Comparison of ENCODE assay signal across 24 cellular contexts in genomic region chr1:161081151-161081405, GRCh38. TPM values are rescaled to one million over a fixed set of nuclear protein-coding genes. Genes with fewer than 3 reads are reported as not detected.
DNase-seq lines count a peak whose midpoint lies in the region; ATAC-seq and TF ChIP-seq lines count a peak whose summit lies in the region.
"Had no signal": no experiment of that assay in that cellular context is flagged by ENCODE, and none has a peak within 500 bp of the region (broad histone marks: within the 10 kb centered on the region; RNA-seq: fewer than 3 reads in every experiment).

No MANE protein-coding gene starts in this region.

- no peaks in the 10 kb centered on the region for H3K4me1 Mint-ChIP-seq in activated T-cell treated with anti-CD3 and anti-CD28 coated beads, Interleukin-2, amount 50 U/mL, for 4 hours (ENCODE audit: low read depth)
- H3K4me1 Mint-ChIP-seq: T-cell had no signal

- no peaks in the 10 kb centered on the region for H3K9me3 Mint-ChIP-seq in activated T-cell treated with anti-CD3 and anti-CD28 coated beads, Interleukin-2, amount 50 U/mL, for 4 hours
- H3K9me3 Mint-ChIP-seq: activated naive CD4-positive, alpha-beta T cell treated with anti-CD3 and anti-CD28 coated beads for 36 hours; T-cell had no signal

- H3K36me3 ChIP-seq in RWPE2 (ENCODE audit: low read depth) (no peaks in the 10 kb centered on the region), esophagus squamous epithelium (peaks cover 0 to 40% (median 5%) of the 10 kb centered on the region in 3 donors), smooth muscle cell (ENCODE audit: low read depth) (no peaks in the 10 kb centered on the region)
- H3K36me3 ChIP-seq: neutrophil, uterus had no signal

- H3K27ac ChIP-seq in RWPE2 (ENCODE audit: poor library complexity, severe bottlenecking) (peak overlapping the region; percentile 20), esophagus squamous epithelium (peak overlapping the region; percentile 89 to 97 (median 94)), smooth muscle cell (ENCODE audit: low read depth) (peak overlapping the region; percentile 96)
- H3K27ac ChIP-seq: C4-2B, neutrophil, uterus had no signal

- H3K79me2 ChIP-seq in smooth muscle cell (ENCODE audit: low read depth), result no peaks in the 10 kb centered on the region

- WGBS in esophagus squamous epithelium, 2 donors, result 43 to 45% methylated on average over 1 of the region's 1 CpG
- WGBS in smooth muscle cell (ENCODE audit: low lambda C conversion rate), result 11% methylated on average over 1 of the region's 1 CpG

- in situ Hi-C loops in GM13976 (cut with MboI; ENCODE audit: low sequenced_read_pairs, unreplicated experiment), result no loop called here

- H3K4me3 ChIP-seq in RWPE2 (ENCODE audit: severe bottlenecking) (no peak overlapping the region), esophagus squamous epithelium (no peak overlapping the region), smooth muscle cell (no peak overlapping the region)
- H3K4me3 ChIP-seq: lung, uterus had no signal

- intact Hi-C loops in esophagus squamous epithelium (cut with DNase I) (no loop called here), left ventricle myocardium superior (cut with micrococcal nuclease) (no loop called here)

- H3K27me3 ChIP-seq in RWPE2 (ENCODE audit: insufficient read depth, poor library complexity, severe bottlenecking) (no peaks in the 10 kb centered on the region), esophagus squamous epithelium (peaks cover 0 to 7% (median 0%) of the 10 kb centered on the region in 4 donors), smooth muscle cell (ENCODE audit: low read depth) (no peaks in the 10 kb centered on the region)
- H3K27me3 ChIP-seq: neutrophil, uterus had no signal

- H2AFZ ChIP-seq in smooth muscle cell (ENCODE audit: low read depth), result no peak overlapping the region

- no peaks in the 10 kb centered on the region for H3K9me3 ChIP-seq in RWPE2 (ENCODE audit: severe bottlenecking)
- no peaks in the 10 kb centered on the region for H3K9me3 ChIP-seq in esophagus squamous epithelium
- H3K9me3 ChIP-seq in smooth muscle cell (replicated peaks; ENCODE audit: low read depth), result no peaks in the 10 kb centered on the region
- H3K9me3 ChIP-seq: neutrophil, uterus had no signal

- no peak for TF ChIP-seq POLR2A in esophagus squamous epithelium (IDR thresholded peaks at IDR 0.05)

- H3K4me2 ChIP-seq in smooth muscle cell, result peak overlapping the region; percentile 53

- no peaks in the 10 kb centered on the region for H3K27me3 Mint-ChIP-seq in activated T-cell treated with anti-CD3 and anti-CD28 coated beads, Interleukin-2, amount 50 U/mL, for 4 hours (ENCODE audit: low read depth)
- H3K27me3 Mint-ChIP-seq: T-cell had no signal

- no peaks in the 10 kb centered on the region for H4K20me1 ChIP-seq in smooth muscle cell (ENCODE audit: low read depth)

- peaks cover 31% of the 10 kb centered on the region for H3F3A ChIP-seq in smooth muscle cell (ENCODE audit: low read depth)

- peak overlapping the region; percentile 64 for H3K9ac ChIP-seq in smooth muscle cell (ENCODE audit: low read depth)

- no peaks in the 10 kb centered on the region for H3K36me3 Mint-ChIP-seq in activated T-cell treated with anti-CD3 and anti-CD28 coated beads, Interleukin-2, amount 50 U/mL, for 4 hours (ENCODE audit: insufficient read depth)
- H3K36me3 Mint-ChIP-seq: T-cell had no signal

- H3K4me1 ChIP-seq in RWPE2 (ENCODE audit: insufficient read depth, poor library complexity, severe bottlenecking), result peaks cover 38% of the 10 kb centered on the region
- peaks cover 33 to 95% (median 34%) of the 10 kb centered on the region in 3 donors for H3K4me1 ChIP-seq in esophagus squamous epithelium
- peaks cover 28% of the 10 kb centered on the region for H3K4me1 ChIP-seq in smooth muscle cell (ENCODE audit: low read depth)
- H3K4me1 ChIP-seq: uterus had no signal

- no peak overlapping the region for H3K4me3 Mint-ChIP-seq in activated T-cell treated with anti-CD3 and anti-CD28 coated beads, Interleukin-2, amount 50 U/mL, for 4 hours
- H3K4me3 Mint-ChIP-seq: activated naive CD4-positive, alpha-beta T cell treated with anti-CD3 and anti-CD28 coated beads for 36 hours; T-cell had no signal

- no peak for TF ChIP-seq CTCF in RWPE2 (IDR thresholded peaks at IDR 0.05; ENCODE audit: poor library complexity, severe bottlenecking)
- TF ChIP-seq CTCF in esophagus squamous epithelium (IDR thresholded peaks at IDR 0.05), result no peak
- no peak for TF ChIP-seq CTCF in smooth muscle cell (IDR thresholded peaks at IDR 0.05; ENCODE audit: borderline replicate concordance, insufficient read depth, poor library complexity, severe bottlenecking)
- no peak for TF ChIP-seq CTCF in GM13976 (IDR thresholded peaks at IDR 0.05; ENCODE audit: borderline replicate concordance, control extremely low read depth, extremely low read depth, insufficient read depth, missing control alignments)

- ATAC-seq in RWPE2 (ENCODE audit: low read depth) (no peak), left ventricle myocardium superior (no peak)
- no peak for ATAC-seq in activated T-cell treated with anti-CD3 and anti-CD28 coated beads, Interleukin-2, amount 50 U/mL, for 4 hours
- ATAC-seq: PC-3, T-cell had no signal

- DNase-seq in EH (ENCODE audit: low read depth) (peak; percentile 27), RWPE2 (ENCODE audit: low spot score) (no peak), esophagus squamous epithelium (lab: John Stamatoyannopoulos, UW) (no peak), smooth muscle cell (lab: John Stamatoyannopoulos, UW; ENCODE audit: unreplicated experiment) (no peak), activated gamma-delta T cell treated with Interleukin-2 at 50 U/mL for 16 hours (no peak), left ventricle myocardium superior (no peak), GM13976 (ENCODE audit: low spot score) (no peak)
- no peak for DNase-seq in activated T-cell treated with anti-CD3 and anti-CD28 coated beads, Interleukin-2, amount 50 U/mL, for 4 hours
- DNase-seq: activated CD4-positive, CD25-positive, alpha-beta regulatory T cell treated with anti-CD3 and anti-CD28 coated beads, Interleukin-2, amount 50 U/mL, for 72 hours; activated naive CD4-positive, alpha-beta T cell treated with anti-CD3 and anti-CD28 coated beads for 36 hours; activated T-cell treated with anti-CD3 and anti-CD28 coated beads, Interleukin-2, amount 50 U/mL, for 48 hours; cortex of kidney; KG1; kidney; NCI-H1436 treated with DMSO at 0.1 percent for 48 hours; NCI-H510A; PC-3; SHP77 treated with DMSO at 0.1 percent for 48 hours; T-cell; uterus had no signal

RNA-seq across cellular contexts. Expression of gene NECTIN4, which starts 8.3 kb away (rescaled TPM):
- total RNA-seq in esophagus squamous epithelium (100 to 1,000 TPM in 2 of 4 donors, 10 to 100 TPM in 2; 52.7 to 161 (median 96.2) TPM), smooth muscle cell (18.2 and 27.6 TPM in 2 replicates), left ventricle myocardium superior (not detected)
- polyA plus RNA-seq in smooth muscle cell, result 12.7 and 32.8 TPM in 2 replicates
- under 1 TPM in 1 of 3 donors, not detected in 2; 0.08 TPM for total RNA-seq in activated T-cell treated with anti-CD3 and anti-CD28 coated beads, Interleukin-2, amount 50 U/mL, for 4 hours
- total RNA-seq: activated naive CD4-positive, alpha-beta T cell treated with anti-CD3 and anti-CD28 coated beads for 36 hours; temporal lobe had no signal

RNA-seq across cellular contexts. Expression of gene ARHGAP30, which starts 11.4 kb away (rescaled TPM):
- total RNA-seq in esophagus squamous epithelium, result 10 to 100 TPM in 2 of 4 donors, 1 to 10 TPM in 2; 2.9 to 13.5 (median 7.4) TPM
- 0.90 and 1.2 TPM in 2 replicates for total RNA-seq in smooth muscle cell
- polyA plus RNA-seq in smooth muscle cell, result 0.13 and 1.1 TPM in 2 replicates
- total RNA-seq in activated T-cell treated with anti-CD3 and anti-CD28 coated beads, Interleukin-2, amount 50 U/mL, for 4 hours, result 100 to 1,000 TPM; 103 to 128 (median 106) TPM
- 3.7 TPM for total RNA-seq in left ventricle myocardium superior

RNA-seq across cellular contexts. Expression of gene KLHDC9, which starts 17.1 kb away (rescaled TPM):
- total RNA-seq in esophagus squamous epithelium (1 to 10 TPM in 3 of 4 donors, under 1 TPM in 1; 0.31 to 2.7 (median 1.7) TPM), smooth muscle cell (2.2 and 10.0 TPM in 2 replicates), left ventricle myocardium superior (5.2 TPM)
- polyA plus RNA-seq in smooth muscle cell, result 3.3 and 4.6 TPM in 2 replicates
- under 1 TPM in 1 of 3 donors, not detected in 2; 0.43 TPM for total RNA-seq in activated T-cell treated with anti-CD3 and anti-CD28 coated beads, Interleukin-2, amount 50 U/mL, for 4 hours

RNA-seq across cellular contexts. Expression of gene USF1, which starts 35.3 kb away (rescaled TPM):
- total RNA-seq in esophagus squamous epithelium (10 to 100 TPM; 35.9 to 55.7 (median 49.4) TPM), smooth muscle cell (47.0 and 51.7 TPM in 2 replicates), left ventricle myocardium superior (30.3 TPM)
- polyA plus RNA-seq in smooth muscle cell, result 18.2 and 20.0 TPM in 2 replicates
- 10 to 100 TPM; 44.3 to 53.0 (median 44.9) TPM for total RNA-seq in activated T-cell treated with anti-CD3 and anti-CD28 coated beads, Interleukin-2, amount 50 U/mL, for 4 hours

RNA-seq across cellular contexts. Expression of gene PFDN2, which starts 36.8 kb away (rescaled TPM):
- total RNA-seq in esophagus squamous epithelium (10 to 100 TPM; 27.0 to 59.2 (median 45.3) TPM), smooth muscle cell (49.0 and 82.0 TPM in 2 replicates), left ventricle myocardium superior (64.8 TPM)
- 139 and 150 TPM in 2 replicates for polyA plus RNA-seq in smooth muscle cell
- total RNA-seq in activated T-cell treated with anti-CD3 and anti-CD28 coated beads, Interleukin-2, amount 50 U/mL, for 4 hours, result 100 to 1,000 TPM; 231 to 238 (median 235) TPM

Comparison
In these comparisons a context has a peak if more than half of its experiments do, and no peak if none do; other contexts are left out.
1. H3K27ac ChIP-seq: peak in every context shown above with its lines; median percentile 96 in smooth muscle cell; 94 in esophagus squamous epithelium; 20 in RWPE2.
2. RNA of gene NECTIN4, which starts 8.3 kb away (total RNA-seq): 52.7 to 161 TPM in esophagus squamous epithelium and 18.2 to 27.6 TPM in smooth muscle cell; not detected in left ventricle myocardium superior (single experiment) and 0.08 TPM in activated T-cell treated with anti-CD3 and anti-CD28 coated beads, Interleukin-2, amount 50 U/mL, for 4 hours; every median in the first group is over 10 times any median in the second.
3. RNA of gene ARHGAP30, which starts 11.4 kb away (total RNA-seq): 103 to 128 TPM in activated T-cell treated with anti-CD3 and anti-CD28 coated beads, Interleukin-2, amount 50 U/mL, for 4 hours; 2.9 to 13.5 TPM in esophagus squamous epithelium, 3.7 TPM in left ventricle myocardium superior (single experiment) and 0.90 to 1.2 TPM in smooth muscle cell; every median in the first group is over 4 times any median in the second.